Comparison of ENCODE assay signal across 8 cellular contexts in genomic region chr15:74937602-74938371, GRCh38. TPM values are rescaled to one million over a fixed set of nuclear protein-coding genes. Genes with fewer than 3 reads are reported as not detected.
DNase-seq lines count a peak whose midpoint lies in the region; ATAC-seq lines count a peak whose summit lies in the region.

TSS of gene COX5A (minus strand) at chr15:74938073. CDS start at chr15:74938014, 59 bp downstream.

- peak within 1 kb of the TSS; percentile 87 for H3K27ac Mint-ChIP-seq in memory B cell

- ATAC-seq in GM21360 (IDR thresholded peaks at IDR 0.05; ENCODE audit: unreplicated experiment), result peak; percentile 82
- ATAC-seq in memory B cell (ENCODE audit: low read depth), result peak; percentile 95

- peaks cover 8% of the 10 kb centered on the region for H3K4me1 Mint-ChIP-seq in memory B cell

- peaks cover 3% of the 10 kb centered on the region for H3K36me3 Mint-ChIP-seq in memory B cell

- CTCF ChIA-PET in activated CD8-positive, alpha-beta memory T cell treated with anti-CD3 and anti-CD28 coated beads for 36 hours (lab: Charles Lee), result interaction anchor here (0.8 to 1.8 kb wide), 3 partner anchors 9 to 13 kb away, joined by 4 to 6 read pairs (median 5); no protein-coding TSS in a partner anchor

- no peaks in the 10 kb centered on the region for H3K27me3 Mint-ChIP-seq in memory B cell

- POLR2A ChIA-PET in activated CD8-positive, alpha-beta memory T cell treated with anti-CD3 and anti-CD28 coated beads for 36 hours (lab: Charles Lee), result interaction anchor here (0.6 to 1.6 kb wide), 5 partner anchors 17 to 264 kb away, joined by 3 to 8 read pairs (median 5); partner anchors contain the start of genes C15orf39 and RPP25

- no peaks in the 10 kb centered on the region for H3K9me3 Mint-ChIP-seq in memory B cell

- DNase-seq in COLO668 (lab: John Stamatoyannopoulos, UW; ENCODE audit: unreplicated experiment) (peak; percentile 97), HT-29 (ENCODE audit: low spot score) (peak; percentile 99), NOMO-1 (lab: John Stamatoyannopoulos, UW; ENCODE audit: unreplicated experiment in 2 of 2) (peak; percentile 95), memory B cell (ENCODE audit: low spot score in 2 of 2) (peak; percentile 81 to 89)
- DNase-seq in effector CD8-positive, alpha-beta T cell (lab: John Stamatoyannopoulos, UW), result peak; percentile 79
- peak; percentile 82 for DNase-seq in stimulated activated CD8-positive, alpha-beta memory T cell treated with anti-CD3 and anti-CD28 coated beads, Interleukin-12 subunit alpha, Interleukin-12 subunit beta, amount 100 ng/mL, for 1 hour (ENCODE audit: low read depth)

- H3K4me3 Mint-ChIP-seq in memory B cell, result peak within 1 kb of the TSS; percentile 92

RNA-seq across cellular contexts. Expression of gene COX5A, which starts in this region (rescaled TPM):
- total RNA-seq in HT-29 (2014; rRNA removed; shearing (Covaris generic)), result 122 and 144 TPM in 2 replicates
- 100 to 1,000 TPM; 350 to 357 TPM for total RNA-seq in activated CD8-positive, alpha-beta memory T cell treated with anti-CD3 and anti-CD28 coated beads for 36 hours

Comparison
In these comparisons a context has a peak if more than half of its experiments do, and no peak if none do; other contexts are left out.
1. Peak in every context shown above with its lines: DNase-seq and ATAC-seq.